Comparison of ENCODE assay signal across 1 cellular context in genomic region chr1:115811140-115811828, GRCh38.
TF ChIP-seq lines count a peak whose summit lies in the region.

No MANE protein-coding gene starts in this region.

TF ChIP-seq in GM12878, 131 proteins besides CTCF, POLR2A, EP300 and RAD21 (continued from another document):
- TF ChIP-seq REST (IDR thresholded peaks at IDR 0.05; ENCODE audit: low read depth, low read length) = no peak
- no peak for TF ChIP-seq MAX (IDR thresholded peaks at IDR 0.05; ENCODE audit: low read depth, low read length)
- no peak for TF ChIP-seq NBN (IDR thresholded peaks at IDR 0.05)
- TF ChIP-seq CREM (IDR thresholded peaks at IDR 0.05; ENCODE audit: low read depth) = no peak
- TF ChIP-seq BMI1 (IDR thresholded peaks at IDR 0.05; ENCODE audit: borderline replicate concordance) = no peak
- TF ChIP-seq NFXL1 (IDR thresholded peaks at IDR 0.05; ENCODE audit: borderline replicate concordance) = no peak
